In genomic region chr9:34049630-34050384, GRCh38 we compare ENCODE assay signal across 8 cellular contexts. TPM values are rescaled to one million over a fixed set of nuclear protein-coding genes. Genes with fewer than 3 reads are reported as not detected.
A peak's percentile ranks its signal among the peaks of the same experiment; 100 is the strongest.
DNase-seq lines count a peak whose midpoint lies in the region; ATAC-seq and TF ChIP-seq lines count a peak whose summit lies in the region.

No MANE protein-coding gene starts in this region.

- peak overlapping the region; percentile 79 for H3K4me3 ChIP-seq in CD8-positive, alpha-beta T cell (ENCODE audit: low read depth, low read length)
- peak overlapping the region; percentile 49 to 97 (median 82) for H3K4me3 ChIP-seq in mammary epithelial cell (replicated peaks in 1 of 3; ENCODE audit: insufficient read depth in 1 of 3, low read depth in 2 of 3, low read length in 3 of 3)

- H3K27ac ChIP-seq in CD8-positive, alpha-beta T cell (ENCODE audit: low read depth, low read length), result peak overlapping the region; percentile 87
- H3K27ac ChIP-seq in mammary epithelial cell (ENCODE audit: insufficient read depth, low read depth, low read length), result peak overlapping the region; percentile 98

- no peak for ATAC-seq in CD8-positive, alpha-beta T cell
- ATAC-seq in GM18498 (IDR thresholded peaks at IDR 0.05; ENCODE audit: unreplicated experiment), result no peak

- no peaks in the 10 kb centered on the region for H3K27me3 Mint-ChIP-seq in CD8-positive, alpha-beta T cell (ENCODE audit: low read depth)
- no peaks in the 10 kb centered on the region for H3K27me3 Mint-ChIP-seq in mesothelial cell of epicardium (ENCODE audit: low read depth)

- H3K27ac Mint-ChIP-seq in CD8-positive, alpha-beta T cell, result peak overlapping the region; percentile 100
- H3K27ac Mint-ChIP-seq in mesothelial cell of epicardium, result peak overlapping the region; percentile 100

- DNase-seq in CD8-positive, alpha-beta T cell, result no peak
- peak; percentile 18 for DNase-seq in NCI-H2029 (lab: John Stamatoyannopoulos, UW)
- peak; percentile 9 for DNase-seq in mammary epithelial cell
- no peak for DNase-seq in mesothelial cell of epicardium (ENCODE audit: low spot score in 2 of 2, unreplicated experiment in 2 of 2)
- no peak for DNase-seq in Kasumi-1 (lab: John Stamatoyannopoulos, UW)
- no peak for DNase-seq in iPS-NIHi7 (ENCODE audit: extremely low spot score)
- no peak for DNase-seq in dedifferentiated amniotic fluid mesenchymal stem cell (ENCODE audit: extremely low spot score)

- H3K4me1 Mint-ChIP-seq in CD8-positive, alpha-beta T cell (ENCODE audit: low read depth), result peaks cover 28% of the 10 kb centered on the region
- peaks cover 32% of the 10 kb centered on the region for H3K4me1 Mint-ChIP-seq in mesothelial cell of epicardium

- BruUV-seq in mammary epithelial cell (replicated peaks; lab: Mats Ljungman, UMichigan), result TSS peak; percentile 85

- H4K20me1 ChIP-seq in mammary epithelial cell (ENCODE audit: insufficient read depth, low read length), result peaks cover 5% of the 10 kb centered on the region

- no peaks in the 10 kb centered on the region for H3K9me3 ChIP-seq in CD8-positive, alpha-beta T cell (ENCODE audit: low read length)
- H3K9me3 ChIP-seq in mammary epithelial cell (replicated peaks; ENCODE audit: insufficient read depth, low read length), result no peaks in the 10 kb centered on the region

- H3K27me3 ChIP-seq in CD8-positive, alpha-beta T cell (ENCODE audit: insufficient read depth, low read length), result no peaks in the 10 kb centered on the region
- H3K27me3 ChIP-seq in mammary epithelial cell (ENCODE audit: insufficient read depth, low read length), result no peaks in the 10 kb centered on the region

- H3K9me3 Mint-ChIP-seq in CD8-positive, alpha-beta T cell, result no peaks in the 10 kb centered on the region
- H3K9me3 Mint-ChIP-seq in mesothelial cell of epicardium, result no peaks in the 10 kb centered on the region

- POLR2A ChIA-PET in CD8-positive, alpha-beta T cell (lab: Charles Lee), result interaction anchor here (1.4 kb wide), 1 partner anchor 129 kb away, joined by 6 read pairs; the partner anchor contains the start of gene UBAP1

- CTCF ChIA-PET in CD8-positive, alpha-beta T cell (lab: Charles Lee), result interaction anchor here (0.7 to 0.9 kb wide), 2 partner anchors 38 to 203 kb away, joined by 3 read pairs; no protein-coding TSS in a partner anchor
- CTCF ChIA-PET in mammary epithelial cell (lab: Charles Lee; ENCODE audit: low non-redundant PET), result no interaction called here

- H3K4me1 ChIP-seq in CD8-positive, alpha-beta T cell (ENCODE audit: insufficient read depth, low read length), result peaks cover 23% of the 10 kb centered on the region
- peaks cover 16% of the 10 kb centered on the region for H3K4me1 ChIP-seq in mammary epithelial cell (ENCODE audit: insufficient read depth, low read length)

- 20% methylated on average over 17 of the region's 18 CpGs for WGBS in mammary epithelial cell (ENCODE audit: low coverage, missing lambda C conversion rate)

- peaks cover 9% of the 10 kb centered on the region for H3K36me3 Mint-ChIP-seq in CD8-positive, alpha-beta T cell
- H3K36me3 Mint-ChIP-seq in mesothelial cell of epicardium, result peaks cover 2% of the 10 kb centered on the region

- H3K4me3 Mint-ChIP-seq in CD8-positive, alpha-beta T cell, result peak overlapping the region; percentile 97
- H3K4me3 Mint-ChIP-seq in mesothelial cell of epicardium, result peak overlapping the region; percentile 93

- H3K9ac ChIP-seq in mammary epithelial cell (ENCODE audit: insufficient read depth, low read length), result peak overlapping the region; percentile 97

- TF ChIP-seq CTCF in CD8-positive, alpha-beta T cell (IDR thresholded peaks at IDR 0.05), result no peak
- TF ChIP-seq CTCF in mammary epithelial cell (conservative IDR thresholded peaks at IDR 0.05 in 1 of 2, IDR thresholded peaks at IDR 0.05 in 1 of 2; ENCODE audit: extremely low read depth in 1 of 2, insufficient read depth in 1 of 2, low read depth in 1 of 2, low read length in 2 of 2) (no peak), mesothelial cell of epicardium (IDR thresholded peaks at IDR 0.05; ENCODE audit: unreplicated experiment) (no peak)

- peak overlapping the region; percentile 88 for H3K4me2 ChIP-seq in mammary epithelial cell (ENCODE audit: insufficient read depth, low read depth, low read length)

- dilution Hi-C loops in mammary epithelial cell (cut with HindIII; ENCODE audit: low sequenced_read_pairs), result no loop called here

- H2AFZ ChIP-seq in mammary epithelial cell (ENCODE audit: low read depth, low read length), result peak overlapping the region; percentile 97

- peaks cover 38% of the 10 kb centered on the region for H3K79me2 ChIP-seq in mammary epithelial cell (ENCODE audit: insufficient read depth, low read length)

- in situ Hi-C loops in mammary epithelial cell (cut with MboI; ENCODE audit: low sequenced_read_pairs in 2 of 2), result no loop called here

- intact Hi-C loops in CD8-positive, alpha-beta T cell (cut with DNase I, micrococcal nuclease), result loop anchor here (1.0 to 10.0 kb wide), 14 partner anchors 38 to 1682 kb away; partner anchors contain the start of genes CREB3 (in 2 of the 2), KIF24 (in 2 of the 2), NUDT2 (in 2 of the 2) and TLN1 (in 2 of the 2)
- intact Hi-C loops in mammary epithelial cell (cut with micrococcal nuclease), result loop anchor here (1.0 kb wide), 1 partner anchor 24 kb away; no protein-coding TSS in a partner anchor

- H3K36me3 ChIP-seq in CD8-positive, alpha-beta T cell (ENCODE audit: insufficient read depth, low read length), result no peaks in the 10 kb centered on the region
- no peaks in the 10 kb centered on the region for H3K36me3 ChIP-seq in mammary epithelial cell (ENCODE audit: insufficient read depth, low read length)

RNA-seq across cellular contexts. Expression of gene UBAP2, which starts 1.1 kb away (rescaled TPM):
- total RNA-seq in CD8-positive, alpha-beta T cell, result 10 to 100 TPM; 27.6 to 27.7 TPM
- total RNA-seq in mammary epithelial cell, result 10 to 100 TPM; 28.5 to 47.0 TPM
- polyA plus RNA-seq in mammary epithelial cell, result 20.7 TPM
- polyA minus RNA-seq in mammary epithelial cell, result 51.9 TPM
- 51.5 to 56.4 TPM (median 52.2 TPM) in 3 replicates for total RNA-seq in mesothelial cell of epicardium

Comparison
In these comparisons a context has a peak if more than half of its experiments do, and no peak if none do; other contexts are left out.
1. DNase-seq: peak in NCI-H2029 (single experiment) and mammary epithelial cell (single experiment); none in CD8-positive, alpha-beta T cell (0 of 7), mesothelial cell of epicardium (0 of 2), Kasumi-1 (0 of 2), iPS-NIHi7 (single experiment) and dedifferentiated amniotic fluid mesenchymal stem cell (single experiment).